10 cellular contexts compared by ENCODE assay signal in the genomic region with DNA sequence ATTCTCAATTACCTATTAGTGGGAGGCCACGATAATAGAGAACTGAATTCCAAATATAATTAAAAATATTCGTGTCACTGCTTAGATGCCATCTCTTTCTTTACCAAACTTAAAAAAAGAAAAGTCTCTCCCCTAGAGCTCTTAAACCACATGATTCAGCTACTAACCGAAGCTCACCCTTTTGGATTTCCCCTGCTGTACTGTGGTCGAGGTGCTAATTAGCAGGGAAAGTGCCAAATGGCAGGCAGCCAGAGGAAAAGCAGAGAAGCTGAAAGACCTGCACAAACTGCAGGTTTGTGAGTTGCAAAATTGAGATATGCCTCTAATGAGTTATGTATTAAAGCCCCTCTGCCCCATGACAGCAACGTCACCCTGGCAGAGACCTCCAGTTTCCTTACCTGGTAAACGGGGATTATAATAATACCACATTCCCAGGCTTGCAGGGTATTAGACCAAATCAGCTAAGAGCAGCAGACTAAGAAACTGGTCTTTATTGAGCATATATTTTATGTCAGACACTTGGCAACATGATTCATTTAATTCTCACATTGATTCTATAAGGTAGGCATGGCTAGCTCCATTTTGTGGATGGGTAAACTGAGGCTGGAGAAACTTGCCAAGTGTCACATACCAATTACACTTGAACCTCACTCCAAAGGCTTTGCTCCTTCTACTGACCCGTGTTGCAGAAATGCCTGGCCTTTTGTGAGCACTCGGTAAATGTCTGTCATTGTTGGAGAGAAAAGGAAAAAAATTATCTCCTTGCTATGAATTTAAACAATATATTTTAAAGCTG.
DNase-seq lines count a peak whose midpoint lies in the region; ATAC-seq and TF ChIP-seq lines count a peak whose summit lies in the region.
"Had no signal": no experiment of that assay in that cellular context is flagged by ENCODE, and none has a peak within 500 bp of the region (broad histone marks: within the 10 kb centered on the region; RNA-seq: fewer than 3 reads in every experiment).

No MANE protein-coding gene starts in this region.

- no peaks in the 10 kb centered on the region for H4K20me1 ChIP-seq in OCI-LY1 (ENCODE audit: insufficient read depth, low read length)

- no peaks in the 10 kb centered on the region for H3K36me3 Mint-ChIP-seq in activated T-helper 17 cell treated with anti-CD3 and anti-CD28 coated beads, Interleukin-2, amount 50 U/mL, for 72 hours (ENCODE audit: low read depth)

- H2AFZ ChIP-seq in OCI-LY1 (ENCODE audit: low read length), result no peak overlapping the region

- no peak overlapping the region for H3K4me3 Mint-ChIP-seq in activated T-helper 17 cell treated with anti-CD3 and anti-CD28 coated beads, Interleukin-2, amount 50 U/mL, for 72 hours
- H3K4me3 Mint-ChIP-seq: dendritic cell treated with granulocyte-macrophage colony-stimulating factor and Interleukin-4, amounts not matched to agents 40 ng/mL and 50 ng/mL, for 4 days had no signal

- no peak overlapping the region for H3K27ac Mint-ChIP-seq in activated T-helper 17 cell treated with anti-CD3 and anti-CD28 coated beads, Interleukin-2, amount 50 U/mL, for 72 hours
- H3K27ac Mint-ChIP-seq: dendritic cell treated with granulocyte-macrophage colony-stimulating factor and Interleukin-4, amounts not matched to agents 40 ng/mL and 50 ng/mL, for 4 days had no signal

- H3F3A ChIP-seq in OCI-LY1 (ENCODE audit: insufficient read depth, low read length), result no peaks in the 10 kb centered on the region

- no peak overlapping the region for H3K4me3 ChIP-seq in OCI-LY1 (ENCODE audit: low read depth, low read length, poor library complexity, severe bottlenecking)
- H3K4me3 ChIP-seq: A549 had no signal

- H3K79me2 ChIP-seq in OCI-LY1 (ENCODE audit: insufficient read depth, low read length), result no peaks in the 10 kb centered on the region

- H3K4me2 ChIP-seq in OCI-LY1 (ENCODE audit: low read length), result peak overlapping the region; percentile 18; the same call in 1 of the 2 replicates
- H3K4me2 ChIP-seq: A549 had no signal

- peak; percentile 81 for ATAC-seq in HG03066 (IDR thresholded peaks at IDR 0.05; ENCODE audit: low read depth, unreplicated experiment)
- peak; percentile 96 for ATAC-seq in activated T-helper 17 cell treated with anti-CD3 and anti-CD28 coated beads, Interleukin-2, amount 50 U/mL, for 72 hours (replicated peaks)
- ATAC-seq: A549 had no signal

- H3K9me3 Mint-ChIP-seq in activated T-helper 17 cell treated with anti-CD3 and anti-CD28 coated beads, Interleukin-2, amount 50 U/mL, for 72 hours, result no peaks in the 10 kb centered on the region

- H3K27me3 Mint-ChIP-seq in activated T-helper 17 cell treated with anti-CD3 and anti-CD28 coated beads, Interleukin-2, amount 50 U/mL, for 72 hours, result peaks cover 38% of the 10 kb centered on the region
- H3K27me3 Mint-ChIP-seq: dendritic cell treated with granulocyte-macrophage colony-stimulating factor and Interleukin-4, amounts not matched to agents 40 ng/mL and 50 ng/mL, for 4 days had no signal

- H3K4me1 ChIP-seq in OCI-LY1 (ENCODE audit: insufficient read depth, low read length, severe bottlenecking), result peaks cover 64% of the 10 kb centered on the region

- H3K27me3 ChIP-seq in OCI-LY1 (ENCODE audit: insufficient read depth, low read length), result no peaks in the 10 kb centered on the region

- H3K9ac ChIP-seq in OCI-LY1 (ENCODE audit: low read length), result peak overlapping the region; percentile 57

- H3K4me1 Mint-ChIP-seq in activated T-helper 17 cell treated with anti-CD3 and anti-CD28 coated beads, Interleukin-2, amount 50 U/mL, for 72 hours, result no peaks in the 10 kb centered on the region

- peak overlapping the region; percentile 91 for H3K27ac ChIP-seq in OCI-LY1 (ENCODE audit: low read depth, low read length, poor library complexity, severe bottlenecking)
- H3K27ac ChIP-seq: A549 had no signal

- no peak for TF ChIP-seq CTCF in OCI-LY1 (IDR thresholded peaks at IDR 0.05; ENCODE audit: low read length)

- no peaks in the 10 kb centered on the region; the same call in 1 of the 2 replicates for H3K9me3 ChIP-seq in OCI-LY1 (ENCODE audit: low read length)
- H3K9me3 ChIP-seq: A549 had no signal

- DNase-seq in NCI-H1417 (lab: John Stamatoyannopoulos, UW), result peak in 2 of 3 experiments; percentile 8 to 45
- no peak for DNase-seq in NCI-H1417 treated with DMSO at 0.1 percent for 48 hours (lab: John Stamatoyannopoulos, UW)
- peak; percentile 84 for DNase-seq in kidney tubule cell (ENCODE audit: low spot score)
- peak; percentile 64 for DNase-seq in stimulated activated CD8-positive, alpha-beta memory T cell treated with anti-CD3 and anti-CD28 coated beads, Interleukin-4, amount 100 ng/mL, for 24 hours (ENCODE audit: low read depth)
- DNase-seq in SKM-1 (lab: John Stamatoyannopoulos, UW; ENCODE audit: unreplicated experiment), result no peak

- H3K9me2 ChIP-seq in OCI-LY1 (ENCODE audit: low read depth, low read length), result no peaks in the 10 kb centered on the region

- no peaks in the 10 kb centered on the region for H3K36me3 ChIP-seq in OCI-LY1 (ENCODE audit: insufficient read depth, low read length)

Comparison
In these comparisons a context has a peak if more than half of its experiments do, and no peak if none do; other contexts are left out.
1. DNase-seq: peak in NCI-H1417 (2 of 3), kidney tubule cell (single experiment) and stimulated activated CD8-positive, alpha-beta memory T cell treated with anti-CD3 and anti-CD28 coated beads, Interleukin-4, amount 100 ng/mL, for 24 hours (single experiment); none in NCI-H1417 treated with DMSO at 0.1 percent for 48 hours (single experiment) and SKM-1 (single experiment).